Comparison of ENCODE assay signal across 14 cellular contexts in the genomic region with DNA sequence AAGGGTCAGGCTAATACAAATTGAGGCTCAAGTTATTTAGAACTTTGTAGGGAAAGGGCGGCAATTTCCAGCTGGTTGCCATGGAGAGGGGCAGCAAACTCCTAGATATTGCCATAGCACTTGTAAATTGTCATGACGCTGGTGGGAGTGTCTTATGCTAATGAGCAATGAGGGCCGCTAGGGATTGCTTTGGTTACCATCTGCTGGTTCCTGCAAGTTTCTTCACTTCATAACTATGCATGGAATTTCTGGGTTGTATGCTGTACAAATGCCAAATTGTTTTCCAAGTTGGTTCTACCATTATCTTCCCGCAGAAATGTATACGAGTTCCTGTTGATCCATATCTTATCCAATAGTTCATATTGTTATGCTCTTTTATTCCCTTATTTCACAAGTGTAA.
A peak's percentile ranks its signal among the peaks of the same experiment; 100 is the strongest.
DNase-seq lines count a peak whose midpoint lies in the region; ATAC-seq and TF ChIP-seq lines count a peak whose summit lies in the region.
"Had no signal": no experiment of that assay in that cellular context is flagged by ENCODE, and none has a peak within 500 bp of the region (broad histone marks: within the 10 kb centered on the region; RNA-seq: fewer than 3 reads in every experiment).

No MANE protein-coding gene starts in this region.

- H3K9me3 ChIP-seq in MG63 (no peaks in the 10 kb centered on the region), mesenchymal stem cell (ENCODE audit: control insufficient read depth, low read length) (no peaks in the 10 kb centered on the region), right lobe of liver (no peaks in the 10 kb centered on the region)
- H3K9me3 ChIP-seq: colonic mucosa, sigmoid colon, tibial artery had no signal

- H3K4me1 Mint-ChIP-seq in chondrocyte (ENCODE audit: low read depth) = peaks cover 8% of the 10 kb centered on the region

- no peaks in the 10 kb centered on the region for H3K27me3 ChIP-seq in MG63
- H3K27me3 ChIP-seq in mesenchymal stem cell (ENCODE audit: control insufficient read depth in 1 of 2, insufficient read depth in 1 of 2, low read length in 2 of 2) = no peaks in the 10 kb centered on the region
- no peaks in the 10 kb centered on the region for H3K27me3 ChIP-seq in right lobe of liver
- H3K27me3 ChIP-seq: colonic mucosa, sigmoid colon, tibial artery had no signal

- no peak for TF ChIP-seq POLR2A in right lobe of liver (IDR thresholded peaks at IDR 0.05)

- H3K79me1 ChIP-seq in mesenchymal stem cell (replicated peaks; ENCODE audit: low read length, poor library complexity, severe bottlenecking) = no peaks in the 10 kb centered on the region

- WGBS in mesenchymal stem cell = 15% methylated on average over 3 of the region's 5 CpGs
- WGBS in right lobe of liver (ENCODE audit: insufficient coverage, low coverage, low lambda C conversion rate, missing lambda C conversion rate) = 46% methylated on average over 5 of the region's 5 CpGs

- H3K27ac ChIP-seq in mesenchymal stem cell (ENCODE audit: low read length, poor library complexity, severe bottlenecking) (no peak overlapping the region), right lobe of liver (no peak overlapping the region), substantia nigra (ENCODE audit: low read depth, low read length, poor library complexity, severe bottlenecking) (no peak overlapping the region)
- H3K27ac ChIP-seq: colonic mucosa, sigmoid colon, tibial artery had no signal

- DNase-seq in Daoy (ENCODE audit: low read depth) (peak; percentile 52), MG63 (peak; percentile 10), chondrocyte (ENCODE audit: low spot score) (no peak), mesenchymal stem cell (peak; percentile 94), right lobe of liver (no peak), G401 (ENCODE audit: low spot score) (no peak), DMS79 (lab: John Stamatoyannopoulos, UW) (no peak), substantia nigra (lab: John Stamatoyannopoulos, UW) (no peak)
- DNase-seq: activated CD4-positive, alpha-beta T cell treated with anti-CD3 and anti-CD28 coated beads, Interleukin-2, amount 50 U/mL, for 4 hours; colonic mucosa; NCI-H446 treated with DMSO at 0.1 percent for 48 hours; sigmoid colon; tibial artery had no signal

- H3K36me3 ChIP-seq in MG63 = no peaks in the 10 kb centered on the region
- H3K36me3 ChIP-seq in mesenchymal stem cell (ENCODE audit: control insufficient read depth in 1 of 2, insufficient read depth in 2 of 2, low read depth in 1 of 2, low read length in 2 of 2) = no peaks in the 10 kb centered on the region
- no peaks in the 10 kb centered on the region for H3K36me3 ChIP-seq in right lobe of liver
- H3K36me3 ChIP-seq: colonic mucosa, sigmoid colon, tibial artery had no signal

- no peaks in the 10 kb centered on the region for H3K36me3 Mint-ChIP-seq in chondrocyte (ENCODE audit: low read depth)

- no peak overlapping the region for H3K4me2 ChIP-seq in mesenchymal stem cell (ENCODE audit: low read length, poor library complexity, severe bottlenecking)

- H3K9me3 Mint-ChIP-seq in chondrocyte (ENCODE audit: low read depth) = peaks cover 5% of the 10 kb centered on the region

- intact Hi-C loops in right lobe of liver (cut with DNase I) = no loop called here

- no peak overlapping the region for H3K14ac ChIP-seq in mesenchymal stem cell (ENCODE audit: low read length in 2 of 2)

- H2BK15ac ChIP-seq in mesenchymal stem cell (ENCODE audit: low read depth, poor library complexity, severe bottlenecking) = no peak overlapping the region

- no peak overlapping the region for H3K4ac ChIP-seq in mesenchymal stem cell (ENCODE audit: low read depth in 1 of 2, low read length in 2 of 2)

- H2BK12ac ChIP-seq in mesenchymal stem cell (ENCODE audit: low read length in 2 of 2) = no peak overlapping the region

- H3K23ac ChIP-seq in mesenchymal stem cell (ENCODE audit: low read length in 2 of 2) = no peak overlapping the region

- no peak overlapping the region for H3K4me3 Mint-ChIP-seq in chondrocyte (ENCODE audit: unreplicated experiment)

- no peak overlapping the region for H2AK5ac ChIP-seq in mesenchymal stem cell (ENCODE audit: low read length, severe bottlenecking)

- H3K27me3 Mint-ChIP-seq in chondrocyte (ENCODE audit: low read depth) = no peaks in the 10 kb centered on the region

- H3K4me3 ChIP-seq in MG63 (no peak overlapping the region), mesenchymal stem cell (ENCODE audit: insufficient read depth in 1 of 2, low read depth in 1 of 2, low read length in 2 of 2) (no peak overlapping the region), right lobe of liver (no peak overlapping the region)
- H3K4me3 ChIP-seq: colonic mucosa, K562, sigmoid colon, tibial artery had no signal

- H2BK120ac ChIP-seq in mesenchymal stem cell (ENCODE audit: low read depth, low read length) = no peak overlapping the region

- H2AFZ ChIP-seq in mesenchymal stem cell (ENCODE audit: low read depth, low read length) = no peak overlapping the region

- no peak overlapping the region for H3K18ac ChIP-seq in mesenchymal stem cell (ENCODE audit: low read depth in 1 of 2, low read length in 2 of 2)

- no peak for ATAC-seq in right lobe of liver
- ATAC-seq: K562 had no signal

- H3K9ac ChIP-seq in mesenchymal stem cell (ENCODE audit: low read length) = no peak overlapping the region

- H4K91ac ChIP-seq in mesenchymal stem cell (ENCODE audit: low read length) = no peak overlapping the region

- H3K4me1 ChIP-seq in mesenchymal stem cell (ENCODE audit: control insufficient read depth, insufficient read depth, low read depth, low read length) (no peaks in the 10 kb centered on the region), right lobe of liver (no peaks in the 10 kb centered on the region)
- H3K4me1 ChIP-seq: colonic mucosa, sigmoid colon, tibial artery had no signal

- H2BK5ac ChIP-seq in mesenchymal stem cell (ENCODE audit: low read depth, low read length, poor library complexity, severe bottlenecking) = no peak overlapping the region

- in situ Hi-C loops in G401 (cut with HindIII; ENCODE audit: low sequenced_read_pairs) = no loop called here

- peak overlapping the region; percentile 10 for H3K27ac Mint-ChIP-seq in chondrocyte (ENCODE audit: unreplicated experiment)

- H4K8ac ChIP-seq in mesenchymal stem cell (ENCODE audit: low read length) = no peak overlapping the region

- TF ChIP-seq CTCF in chondrocyte (IDR thresholded peaks at IDR 0.05) (no peak), right lobe of liver (IDR thresholded peaks at IDR 0.05) (no peak)

Comparison
In these comparisons a context has a peak if more than half of its experiments do, and no peak if none do; other contexts are left out.
1. DNase-seq: peak in Daoy (single experiment), MG63 (single experiment) and mesenchymal stem cell (single experiment); none in chondrocyte (single experiment), right lobe of liver (0 of 3), G401 (single experiment), DMS79 (single experiment) and substantia nigra (0 of 49).